Comparison of ENCODE assay signal across 12 cellular contexts in genomic region chr12:51240971-51241370, GRCh38. TPM values are rescaled to one million over a fixed set of nuclear protein-coding genes. Genes with fewer than 3 reads are reported as not detected.
DNase-seq lines count a peak whose midpoint lies in the region; ATAC-seq and TF ChIP-seq lines count a peak whose summit lies in the region.
"Had no signal": no experiment of that assay in that cellular context is flagged by ENCODE, and none has a peak within 500 bp of the region (broad histone marks: within the 10 kb centered on the region; RNA-seq: fewer than 3 reads in every experiment).

No MANE protein-coding gene starts in this region.

- H3K27me3 ChIP-seq in Caco-2 (replicated peaks; ENCODE audit: control insufficient read depth, insufficient read depth, low read length) (no peaks in the 10 kb centered on the region), PC-3 (ENCODE audit: low read length) (no peaks in the 10 kb centered on the region), neutrophil (no peaks in the 10 kb centered on the region), right atrium auricular region (no peaks in the 10 kb centered on the region)
- H3K27me3 ChIP-seq in effector memory CD4-positive, alpha-beta T cell (replicated peaks; ENCODE audit: control insufficient read depth, insufficient read depth, low read length, poor library complexity, severe bottlenecking): no peaks in the 10 kb centered on the region
- H3K27me3 ChIP-seq: testis had no signal

- no peak overlapping the region for H3K9ac ChIP-seq in PC-3 (ENCODE audit: low read length)

- POLR2A ChIA-PET in Caco-2 (lab: Charles Lee): interaction anchor here (0.6 kb wide), 1 partner anchor 158 kb away, joined by 3 read pairs; no protein-coding TSS in a partner anchor
- POLR2A ChIA-PET in PC-3 (lab: Charles Lee; ENCODE audit: unreplicated experiment): no interaction called here

- CTCF ChIA-PET in Caco-2 (lab: Charles Lee) (interaction anchor here (1.4 kb wide), 1 partner anchor 100 kb away, joined by 5 read pairs; no protein-coding TSS in a partner anchor), PC-3 (lab: Charles Lee) (interaction anchor here (0.6 kb wide), 1 partner anchor 12 kb away, joined by 8 read pairs; no protein-coding TSS in a partner anchor)

- no TSS peak for BruUV-seq in Caco-2 (replicated peaks; lab: Mats Ljungman, UMichigan)
- BruUV-seq in PC-3 (replicated peaks; lab: Mats Ljungman, UMichigan): no TSS peak

- no peak overlapping the region for H3K27ac ChIP-seq in PC-3 (ENCODE audit: low read length)
- H3K27ac ChIP-seq in effector memory CD4-positive, alpha-beta T cell (ENCODE audit: insufficient read depth, low read length, poor library complexity, severe bottlenecking): peak overlapping the region; percentile 10
- peak overlapping the region; percentile 100 for H3K27ac ChIP-seq in neutrophil
- peak overlapping the region in 1 of 2 donors; percentile 16 for H3K27ac ChIP-seq in right atrium auricular region

- H3K4me3 ChIP-seq in Caco-2 (ENCODE audit: low read depth, low read length) (no peak overlapping the region), PC-3 (ENCODE audit: low read length) (no peak overlapping the region), neutrophil (ENCODE audit: low read depth in 1 of 2, low read length in 1 of 2) (peak overlapping the region; percentile 86 to 97), right atrium auricular region (no peak overlapping the region)
- H3K4me3 ChIP-seq in effector memory CD4-positive, alpha-beta T cell (ENCODE audit: insufficient read depth, low read depth, low read length, poor library complexity, severe bottlenecking): no peak overlapping the region
- H3K4me3 ChIP-seq: testis had no signal

- H3K36me3 ChIP-seq in Caco-2 (ENCODE audit: control insufficient read depth, insufficient read depth, low read length): peaks cover 4% of the 10 kb centered on the region; the same call in 1 of the 2 replicates
- no peaks in the 10 kb centered on the region for H3K36me3 ChIP-seq in PC-3 (ENCODE audit: low read depth, low read length)
- H3K36me3 ChIP-seq in effector memory CD4-positive, alpha-beta T cell (ENCODE audit: control insufficient read depth, insufficient read depth, low read length): peaks cover 37% of the 10 kb centered on the region
- H3K36me3 ChIP-seq in neutrophil: peaks cover 60% of the 10 kb centered on the region
- H3K36me3 ChIP-seq in right atrium auricular region: peaks cover 48% of the 10 kb centered on the region

- no peaks in the 10 kb centered on the region for H3F3A ChIP-seq in PC-3 (ENCODE audit: low read length, unreplicated experiment)

- no peaks in the 10 kb centered on the region for H3K9me2 ChIP-seq in PC-3 (replicated peaks; ENCODE audit: low read length)

- no peaks in the 10 kb centered on the region for H4K20me1 ChIP-seq in PC-3 (ENCODE audit: low read length)

- H3K4me1 ChIP-seq in Caco-2: peaks cover 17% of the 10 kb centered on the region
- 0 out of 2 replicates have a peak, but pooled peaks cover 5% of the 10 kb centered on the region for H3K4me1 ChIP-seq in PC-3 (ENCODE audit: insufficient read depth, low read length)
- H3K4me1 ChIP-seq in effector memory CD4-positive, alpha-beta T cell (ENCODE audit: control insufficient read depth, insufficient read depth, low read length, poor library complexity, severe bottlenecking): peaks cover 18% of the 10 kb centered on the region
- peaks cover 78 to 85% of the 10 kb centered on the region in 2 experiments for H3K4me1 ChIP-seq in neutrophil (ENCODE audit: control insufficient read depth in 1 of 2, insufficient read depth in 1 of 2, low read depth in 1 of 2, low read length in 1 of 2)
- peaks cover 0 to 40% of the 10 kb centered on the region in 2 donors for H3K4me1 ChIP-seq in right atrium auricular region

- H2AFZ ChIP-seq in PC-3 (ENCODE audit: low read length): no peak overlapping the region

- H3K4me1 Mint-ChIP-seq in Caco-2 (ENCODE audit: low read depth, unreplicated experiment): peaks cover 5% of the 10 kb centered on the region

- H3K9me3 ChIP-seq in Caco-2 (no peaks in the 10 kb centered on the region), PC-3 (ENCODE audit: low read length) (no peaks in the 10 kb centered on the region), neutrophil (peaks cover 5% of the 10 kb centered on the region), right atrium auricular region (no peaks in the 10 kb centered on the region)
- H3K9me3 ChIP-seq in effector memory CD4-positive, alpha-beta T cell (ENCODE audit: control insufficient read depth, low read length): no peaks in the 10 kb centered on the region
- H3K9me3 ChIP-seq: testis had no signal

- intact Hi-C loops in Caco-2 (cut with micrococcal nuclease; ENCODE audit: unreplicated experiment): no loop called here
- intact Hi-C loops in PC-3 (cut with micrococcal nuclease): no loop called here

- TF ChIP-seq CTCF in Caco-2 (IDR thresholded peaks at IDR 0.05; ENCODE audit: insufficient read depth in 1 of 2, low read depth in 1 of 2, low read length in 1 of 2, severe bottlenecking in 1 of 2, unreplicated experiment in 1 of 2): no peak
- TF ChIP-seq CTCF in PC-3 (conservative IDR thresholded peaks at IDR 0.05; ENCODE audit: low read depth, low read length): no peak
- TF ChIP-seq CTCF in neutrophil (IDR thresholded peaks at IDR 0.05): no peak
- no peak for TF ChIP-seq CTCF in right atrium auricular region (IDR thresholded peaks at IDR 0.05)

- DNase-seq in Caco-2 (peak in 1 of 2 experiments; percentile 25), PC-3 (peak; percentile 12), HuH-7 (ENCODE audit: low spot score) (no peak), right atrium auricular region (ENCODE audit: low spot score) (no peak)
- DNase-seq in effector memory CD4-positive, alpha-beta T cell: no peak
- DNase-seq: activated CD4-positive, CD25-positive, alpha-beta regulatory T cell treated with anti-CD3 and anti-CD28 coated beads, Interleukin-2, amount 50 U/mL, for 72 hours; NCI-H187 treated with DMSO at 0.1 percent for 48 hours; stimulated activated CD4-positive, alpha-beta T cell treated with anti-CD3 and anti-CD28 coated beads, Interleukin-2, amount 100 ng/mL, for 24 hours; testis had no signal

- H3K27ac Mint-ChIP-seq in Caco-2 (ENCODE audit: unreplicated experiment): peak overlapping the region; percentile 68

- H3K36me3 Mint-ChIP-seq in Caco-2 (ENCODE audit: insufficient read depth, unreplicated experiment): peaks cover 78% of the 10 kb centered on the region

- no peaks in the 10 kb centered on the region for H3K27me3 Mint-ChIP-seq in Caco-2 (ENCODE audit: insufficient read depth, unreplicated experiment)

- H3K79me2 ChIP-seq in PC-3 (ENCODE audit: low read length): peaks cover 10% of the 10 kb centered on the region

- ATAC-seq in PC-3: no peak
- no peak for ATAC-seq in HG02938 (IDR thresholded peaks at IDR 0.05; ENCODE audit: unreplicated experiment)
- no peak for ATAC-seq in HG03565 (IDR thresholded peaks at IDR 0.05; ENCODE audit: unreplicated experiment)

- no peak overlapping the region for H3K4me2 ChIP-seq in PC-3 (ENCODE audit: low read length)

- H3K9me3 Mint-ChIP-seq in Caco-2 (ENCODE audit: unreplicated experiment): no peaks in the 10 kb centered on the region

- peak overlapping the region; percentile 86 for H3K4me3 Mint-ChIP-seq in Caco-2 (ENCODE audit: unreplicated experiment)

RNA-seq across cellular contexts. Expression of gene DAZAP2, which starts 2.3 kb away (rescaled TPM):
- total RNA-seq in Caco-2 (2022) (84.9 and 100 TPM in 2 replicates), PC-3 (2014; rRNA removed) (56.1 and 57.4 TPM in 2 replicates), right atrium auricular region (100 to 1,000 TPM; 193 to 309 TPM)

RNA-seq across cellular contexts. Expression of gene POU6F1, which starts 23.1 kb away (rescaled TPM):
- total RNA-seq in Caco-2 (2022) (4.1 and 5.3 TPM in 2 replicates), PC-3 (2014; rRNA removed) (0.17 and 6.9 TPM in 2 replicates), right atrium auricular region (1 to 10 TPM; 3.0 to 6.0 TPM)

RNA-seq across cellular contexts. Expression of gene SMAGP, which starts 29.2 kb away (rescaled TPM):
- total RNA-seq in Caco-2 (2022) (95.1 and 108 TPM in 2 replicates), PC-3 (2014; rRNA removed) (55.3 and 62.5 TPM in 2 replicates), right atrium auricular region (1 to 10 TPM; 2.3 to 3.8 TPM)

Comparison
In these comparisons a context has a peak if more than half of its experiments do, and no peak if none do; other contexts are left out.
1. H3K4me3 ChIP-seq: peak in neutrophil (2 of 2); none in Caco-2 (single experiment), PC-3 (single experiment), effector memory CD4-positive, alpha-beta T cell (single experiment) and right atrium auricular region (0 of 2).
2. RNA of gene SMAGP, which starts 29.2 kb away (total RNA-seq): 95.1 to 108 TPM in Caco-2 and 55.3 to 62.5 TPM in PC-3; 2.3 to 3.8 TPM in right atrium auricular region; every median in the first group is over 10 times any median in the second.